Comparison of ENCODE assay signal across 11 cellular contexts in the genomic region with DNA sequence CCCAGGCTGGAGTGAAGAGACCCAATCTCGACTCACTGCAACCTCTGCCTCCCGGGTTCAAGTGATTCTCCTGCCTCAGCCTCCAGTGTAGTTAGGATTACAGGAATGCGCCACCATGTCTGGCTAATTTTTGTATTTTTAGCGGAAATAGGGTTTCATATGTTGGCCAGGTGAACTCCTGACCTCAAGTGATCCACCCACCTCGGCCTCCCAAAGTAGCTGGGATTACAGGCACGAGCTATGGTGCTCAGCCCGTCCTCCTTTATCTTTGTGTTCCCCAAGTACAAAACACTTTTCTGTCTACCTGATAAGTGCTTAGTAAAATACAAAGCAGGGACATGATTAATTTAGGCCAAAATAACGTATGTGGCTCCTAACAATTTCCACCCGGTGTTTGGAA.
DNase-seq lines count a peak whose midpoint lies in the region; ATAC-seq and TF ChIP-seq lines count a peak whose summit lies in the region.
"Had no signal": no experiment of that assay in that cellular context is flagged by ENCODE, and none has a peak within 500 bp of the region (broad histone marks: within the 10 kb centered on the region; RNA-seq: fewer than 3 reads in every experiment).

No MANE protein-coding gene starts in this region.

- H3K27ac Mint-ChIP-seq in activated CD4-positive, alpha-beta T cell treated with anti-CD3 and anti-CD28 coated beads, Interleukin-2, amount 10 ng/mL, durations not matched to agents 7 days and 5 days, result peak overlapping the region; percentile 87
- H3K27ac Mint-ChIP-seq in activated B cell treated with CpG ODN at 0.5 μM for 24 hours (peak overlapping the region; percentile 91), endodermal cell (no peak overlapping the region)
- H3K27ac Mint-ChIP-seq in stimulated activated naive CD8-positive, alpha-beta T cell treated with anti-CD3 and anti-CD28 coated beads, Interleukin-15, amount 100 ng/mL, for 72 hours, result peak overlapping the region; percentile 95

- 90 to 96% methylated on average over 7 to 9 of the region's 9 CpGs for WGBS in endodermal cell (ENCODE audit: insufficient coverage in 1 of 2, insufficient read length in 1 of 2), 2 experiments

- no peak for DNase-seq in activated CD4-positive, alpha-beta T cell treated with anti-CD3 and anti-CD28 coated beads, Interleukin-2, amount 10 ng/mL, durations not matched to agents 7 days and 5 days
- no peak for DNase-seq in activated CD4-positive, alpha-beta T cell treated with anti-CD3 and anti-CD28 coated beads for 48 hours
- DNase-seq in activated B cell treated with CpG ODN at 0.5 μM for 24 hours (no peak), foreskin keratinocyte (no peak), retina (no peak), endodermal cell (no peak)
- no peak for DNase-seq in stimulated activated naive CD8-positive, alpha-beta T cell treated with anti-CD3 and anti-CD28 coated beads, Interleukin-15, amount 100 ng/mL, for 72 hours
- DNase-seq: glutamatergic neuron, NCI-H2081 had no signal

- no peaks in the 10 kb centered on the region for H3K27me3 Mint-ChIP-seq in activated CD4-positive, alpha-beta T cell treated with anti-CD3 and anti-CD28 coated beads, Interleukin-2, amount 10 ng/mL, durations not matched to agents 7 days and 5 days
- no peaks in the 10 kb centered on the region for H3K27me3 Mint-ChIP-seq in activated B cell treated with CpG ODN at 0.5 μM for 24 hours
- no peaks in the 10 kb centered on the region for H3K27me3 Mint-ChIP-seq in stimulated activated naive CD8-positive, alpha-beta T cell treated with anti-CD3 and anti-CD28 coated beads, Interleukin-15, amount 100 ng/mL, for 72 hours
- peaks cover 9% of the 10 kb centered on the region for H3K27me3 Mint-ChIP-seq in endodermal cell (ENCODE audit: insufficient read depth)

- peaks cover 11% of the 10 kb centered on the region for H3K36me3 Mint-ChIP-seq in activated CD4-positive, alpha-beta T cell treated with anti-CD3 and anti-CD28 coated beads, Interleukin-2, amount 10 ng/mL, durations not matched to agents 7 days and 5 days (ENCODE audit: low read depth)
- H3K36me3 Mint-ChIP-seq in activated B cell treated with CpG ODN at 0.5 μM for 24 hours (ENCODE audit: low read depth), result no peaks in the 10 kb centered on the region
- H3K36me3 Mint-ChIP-seq in endodermal cell (ENCODE audit: low read depth), result no peaks in the 10 kb centered on the region

- no peak overlapping the region for H3K9ac ChIP-seq in endodermal cell (ENCODE audit: extremely low read depth, low read length, poor library complexity, severe bottlenecking)

- H3K4me3 ChIP-seq in endodermal cell (ENCODE audit: low read length), result no peak overlapping the region
- H3K4me3 ChIP-seq: A549 had no signal

- H3K4me3 Mint-ChIP-seq in activated CD4-positive, alpha-beta T cell treated with anti-CD3 and anti-CD28 coated beads, Interleukin-2, amount 10 ng/mL, durations not matched to agents 7 days and 5 days, result peak overlapping the region; percentile 74
- H3K4me3 Mint-ChIP-seq in activated B cell treated with CpG ODN at 0.5 μM for 24 hours (peak overlapping the region; percentile 71), endodermal cell (no peak overlapping the region)
- peak overlapping the region; percentile 79 to 85 for H3K4me3 Mint-ChIP-seq in stimulated activated naive CD8-positive, alpha-beta T cell treated with anti-CD3 and anti-CD28 coated beads, Interleukin-15, amount 100 ng/mL, for 72 hours

- ATAC-seq in activated B cell treated with CpG ODN at 0.5 μM for 24 hours (ENCODE audit: low read depth) (no peak), foreskin keratinocyte (no peak), HG02623 (IDR thresholded peaks at IDR 0.05; ENCODE audit: unreplicated experiment) (no peak)
- ATAC-seq in stimulated activated naive CD8-positive, alpha-beta T cell treated with anti-CD3 and anti-CD28 coated beads, Interleukin-15, amount 100 ng/mL, for 72 hours, result no peak
- ATAC-seq: A549 had no signal

- no peaks in the 10 kb centered on the region for H3K9me3 ChIP-seq in endodermal cell (ENCODE audit: control insufficient read depth, low read length)
- H3K9me3 ChIP-seq: A549 had no signal

- H3K27me3 ChIP-seq in foreskin keratinocyte, result no peaks in the 10 kb centered on the region
- peaks cover 9% of the 10 kb centered on the region for H3K27me3 ChIP-seq in endodermal cell (ENCODE audit: control insufficient read depth, insufficient read depth, low read length, poor library complexity, severe bottlenecking)

- TF ChIP-seq CTCF in activated B cell treated with CpG ODN at 0.5 μM for 24 hours (IDR thresholded peaks at IDR 0.05) (no peak), foreskin keratinocyte (conservative IDR thresholded peaks at IDR 0.05) (no peak), endodermal cell (conservative IDR thresholded peaks at IDR 0.05) (no peak)

- intact Hi-C loops in activated B cell treated with CpG ODN at 0.5 μM for 24 hours (cut with micrococcal nuclease), result loop anchor here (1.0 kb wide), 2 partner anchors 12 to 20 kb away; no protein-coding TSS in a partner anchor

- H3K27ac ChIP-seq in foreskin keratinocyte (peak overlapping the region; percentile 95), endodermal cell (ENCODE audit: low read depth, low read length) (no peak overlapping the region)

- peaks cover 83% of the 10 kb centered on the region for H3K4me1 Mint-ChIP-seq in activated CD4-positive, alpha-beta T cell treated with anti-CD3 and anti-CD28 coated beads, Interleukin-2, amount 10 ng/mL, durations not matched to agents 7 days and 5 days
- H3K4me1 Mint-ChIP-seq in activated B cell treated with CpG ODN at 0.5 μM for 24 hours, result peaks cover 64% of the 10 kb centered on the region
- peaks cover 70% of the 10 kb centered on the region for H3K4me1 Mint-ChIP-seq in stimulated activated naive CD8-positive, alpha-beta T cell treated with anti-CD3 and anti-CD28 coated beads, Interleukin-15, amount 100 ng/mL, for 72 hours
- H3K4me1 Mint-ChIP-seq in endodermal cell, result peaks cover 14% of the 10 kb centered on the region

- peaks cover 3% of the 10 kb centered on the region for H3K9me3 Mint-ChIP-seq in activated CD4-positive, alpha-beta T cell treated with anti-CD3 and anti-CD28 coated beads, Interleukin-2, amount 10 ng/mL, durations not matched to agents 7 days and 5 days
- no peaks in the 10 kb centered on the region for H3K9me3 Mint-ChIP-seq in activated B cell treated with CpG ODN at 0.5 μM for 24 hours
- H3K9me3 Mint-ChIP-seq in stimulated activated naive CD8-positive, alpha-beta T cell treated with anti-CD3 and anti-CD28 coated beads, Interleukin-15, amount 100 ng/mL, for 72 hours, result no peaks in the 10 kb centered on the region
- H3K9me3 Mint-ChIP-seq in endodermal cell, result no peaks in the 10 kb centered on the region

- H3K4me1 ChIP-seq in foreskin keratinocyte (peaks cover 64% of the 10 kb centered on the region), endodermal cell (ENCODE audit: control insufficient read depth, insufficient read depth, low read length) (peaks cover 3% of the 10 kb centered on the region)

- POLR2A ChIA-PET in activated CD4-positive, alpha-beta T cell treated with anti-CD3 and anti-CD28 coated beads, Interleukin-2, amount 10 ng/mL, durations not matched to agents 7 days and 5 days (lab: Charles Lee), result interaction anchor here (1.1 kb wide), 1 partner anchor 11 kb away, joined by 3 read pairs; no protein-coding TSS in a partner anchor
- POLR2A ChIA-PET in activated B cell treated with CpG ODN at 0.5 μM for 24 hours (lab: Charles Lee), result interaction anchor here (0.6 to 5.6 kb wide), 15 partner anchors 11 to 550 kb away, joined by 3 to 43 read pairs (median 3); partner anchors contain the start of gene STK17B

- CTCF ChIA-PET in activated CD4-positive, alpha-beta T cell treated with anti-CD3 and anti-CD28 coated beads, Interleukin-2, amount 10 ng/mL, durations not matched to agents 7 days and 5 days (lab: Charles Lee), result interaction anchor here (0.7 to 12.6 kb wide), 8 partner anchors 13 to 98 kb away, joined by 3 to 135 read pairs (median 4); partner anchors contain the start of gene STK17B
- CTCF ChIA-PET in activated B cell treated with CpG ODN at 0.5 μM for 24 hours (lab: Charles Lee), result no interaction called here

- no peaks in the 10 kb centered on the region for H3K36me3 ChIP-seq in endodermal cell (ENCODE audit: control insufficient read depth, insufficient read depth, low read length)
